ENCODE assay signal across 8 cellular contexts in genomic region chr21:38720074-38720473, GRCh38.
"Had no signal": no experiment of that assay in that cellular context is flagged by ENCODE, and none has a peak within 500 bp of the region (broad histone marks: within the 10 kb centered on the region; RNA-seq: fewer than 3 reads in every experiment).

No MANE protein-coding gene starts in this region.

- ATAC-seq: GM12878 had no signal

- H3K4me3 ChIP-seq: GM12878 had no signal

- FAIRE-seq: G401.6, GM12878, GM12891, GM12892, GM18507, GM19239 had no signal

- DNase-seq: GDM1, GF-D8 had no signal
